ENCODE assay signal across 8 cellular contexts in the genomic region with DNA sequence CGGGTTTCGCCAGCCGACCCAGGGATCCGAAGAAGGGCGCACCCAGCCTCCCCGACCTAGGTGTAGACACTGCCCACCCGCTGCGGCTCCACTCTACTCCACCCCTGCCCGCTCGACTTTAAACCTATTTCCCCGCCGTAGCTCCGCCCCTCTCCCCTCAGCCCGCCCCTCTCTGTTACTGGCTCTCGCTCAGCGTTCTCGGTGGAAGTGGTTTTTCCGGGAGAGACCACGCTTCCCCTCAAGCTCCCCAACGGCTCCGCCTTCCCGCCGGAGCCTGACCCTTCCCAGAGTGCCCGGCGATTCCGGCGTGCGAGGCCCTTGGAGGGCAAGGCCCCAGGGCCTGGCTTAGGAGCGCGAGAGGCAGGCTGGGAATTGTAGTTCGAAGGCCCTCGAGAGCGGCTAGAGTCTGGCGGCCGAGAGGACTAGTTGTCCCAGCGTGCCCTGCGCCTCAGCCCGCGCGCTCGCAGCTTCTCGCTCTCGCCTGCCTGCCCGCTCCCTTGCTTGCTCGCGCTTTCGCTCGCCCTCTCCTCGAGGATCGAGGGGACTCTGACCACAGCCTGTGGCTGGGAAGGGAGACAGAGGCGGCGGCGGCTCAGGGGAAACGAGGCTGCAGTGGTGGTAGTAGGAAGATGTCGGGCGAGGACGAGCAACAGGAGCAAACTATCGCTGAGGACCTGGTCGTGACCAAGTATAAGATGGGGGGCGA.
DNase-seq lines count a peak whose midpoint lies in the region; ATAC-seq lines count a peak whose summit lies in the region.

A gene (plus strand): TSS at position 451 of the 706 bp plus-strand sequence. CDS start 179 bp downstream, at position 630.

- peak; percentile 95 for ATAC-seq in GM19023 (IDR thresholded peaks at IDR 0.05; ENCODE audit: unreplicated experiment)
- peak; percentile 93 for ATAC-seq in HG03280 (IDR thresholded peaks at IDR 0.05; ENCODE audit: unreplicated experiment)

- DNase-seq in AG08396 (ENCODE audit: low spot score) (peak; percentile 95), NCI-H345 treated with DMSO at 0.1 percent for 48 hours (lab: John Stamatoyannopoulos, UW; ENCODE audit: unreplicated experiment) (peak; percentile 96), inferior parietal cortex (ENCODE audit: extremely low spot score) (peak; percentile 97)
- DNase-seq in activated CD4-positive, CD25-positive, alpha-beta regulatory T cell (lab: John Stamatoyannopoulos, UW): peak; percentile 92 to 97 (median 94)
- DNase-seq in central memory CD4-positive, alpha-beta T cell: peak; percentile 96
- DNase-seq in stimulated activated CD4-positive, alpha-beta T cell treated with anti-CD3 and anti-CD28 coated beads, Interleukin-12 subunit alpha, Interleukin-12 subunit beta, amount 100 ng/mL, for 24 hours (ENCODE audit: low read depth in 2 of 2): peak; percentile 94 to 99

Comparison
In these comparisons a context has a peak if more than half of its experiments do, and no peak if none do; other contexts are left out.
1. Peak in every context shown above with its lines: DNase-seq and ATAC-seq.